Comparison of ENCODE assay signal across 8 cellular contexts in genomic region chr17:39002991-39003715, GRCh38.
DNase-seq lines count a peak whose midpoint lies in the region; ATAC-seq and TF ChIP-seq lines count a peak whose summit lies in the region.

No MANE protein-coding gene starts in this region.

- ATAC-seq in HG03354 (IDR thresholded peaks at IDR 0.05; ENCODE audit: poor library complexity, severe bottlenecking, unreplicated experiment): no peak
- no peak for ATAC-seq in HG02678 (IDR thresholded peaks at IDR 0.05; ENCODE audit: unreplicated experiment)

- peaks cover 2% of the 10 kb centered on the region for H3K4me1 ChIP-seq in rectal smooth muscle tissue (ENCODE audit: control insufficient read depth, insufficient read depth, low read length)

- DNase-seq in COLO829 (ENCODE audit: low spot score): peak; percentile 82
- peak; percentile 28 for DNase-seq in activated T-cell treated with anti-CD3 and anti-CD28 coated beads for 24 hours (ENCODE audit: low read depth)
- DNase-seq in fibroblast of mammary gland (ENCODE audit: low read depth): peak; percentile 93
- no peak for DNase-seq in DMS114 treated with DMSO at 0.1 percent for 48 hours (lab: John Stamatoyannopoulos, UW; ENCODE audit: unreplicated experiment)
- no peak for DNase-seq in DMS 273 treated with DMSO at 0.1 percent for 48 hours (lab: John Stamatoyannopoulos, UW)

- no peak overlapping the region for H3K9ac ChIP-seq in rectal smooth muscle tissue (ENCODE audit: low read length)

- H3K4me3 ChIP-seq in fibroblast of mammary gland (ENCODE audit: control insufficient read depth, low read depth, low read length): no peak overlapping the region
- H3K4me3 ChIP-seq in rectal smooth muscle tissue (ENCODE audit: low read length): no peak overlapping the region

- H3K36me3 ChIP-seq in rectal smooth muscle tissue (ENCODE audit: control insufficient read depth, insufficient read depth, low read length): no peaks in the 10 kb centered on the region

- no peak for TF ChIP-seq CTCF in fibroblast of mammary gland (conservative IDR thresholded peaks at IDR 0.05; ENCODE audit: control insufficient read depth, insufficient read depth, low read depth, low read length)

- H3K27ac ChIP-seq in rectal smooth muscle tissue (ENCODE audit: low read depth, low read length): peak overlapping the region; percentile 66

- H3K27me3 ChIP-seq in rectal smooth muscle tissue (ENCODE audit: control insufficient read depth, insufficient read depth, low read length): no peaks in the 10 kb centered on the region

Comparison
In these comparisons a context has a peak if more than half of its experiments do, and no peak if none do; other contexts are left out.
1. DNase-seq: peak in COLO829 (single experiment), activated T-cell treated with anti-CD3 and anti-CD28 coated beads for 24 hours (single experiment) and fibroblast of mammary gland (single experiment); none in DMS114 treated with DMSO at 0.1 percent for 48 hours (single experiment) and DMS 273 treated with DMSO at 0.1 percent for 48 hours (single experiment).